Comparison of ENCODE assay signal across 17 cellular contexts in genomic region chr4:2691952-2692435, GRCh38.
DNase-seq lines count a peak whose midpoint lies in the region; ATAC-seq and TF ChIP-seq lines count a peak whose summit lies in the region.
"Had no signal": no experiment of that assay in that cellular context is flagged by ENCODE, and none has a peak within 500 bp of the region (broad histone marks: within the 10 kb centered on the region; RNA-seq: fewer than 3 reads in every experiment).

No MANE protein-coding gene starts in this region.

- no peak for DNase-seq in T-helper 1 cell
- DNase-seq in GM12865 (ENCODE audit: low read depth), result peak; percentile 70
- peak; percentile 54 for DNase-seq in stimulated activated CD4-positive, alpha-beta T cell treated with anti-CD3 and anti-CD28 coated beads, Interleukin-15, amount 100 ng/mL, for 24 hours
- no peak for DNase-seq in effector CD8-positive, alpha-beta T cell (lab: John Stamatoyannopoulos, UW)
- DNase-seq in occipital lobe (lab: John Stamatoyannopoulos, UW), result no peak
- no peak for DNase-seq in RKO (ENCODE audit: low spot score)
- DNase-seq: C1 segment of cervical spinal cord; EL; HCEC 1CT; naive thymus-derived CD8-positive, alpha-beta T cell; NCI-H2029; NCI-H510A; upper lobe of left lung had no signal

- H3K27me3 Mint-ChIP-seq in T-helper 1 cell treated with Interleukin-12 subunit alpha and Interleukin-12 subunit beta and Interleukin-4 antibody, amounts not matched to agents 30 μg/mL and 1 μg/mL, for 36 hours (ENCODE audit: low read depth), result no peaks in the 10 kb centered on the region
- no peaks in the 10 kb centered on the region for H3K27me3 Mint-ChIP-seq in activated T-helper 17 cell treated with anti-CD3 and anti-CD28 coated beads, Interleukin-2, amount 50 U/mL, for 72 hours
- H3K27me3 Mint-ChIP-seq: naive thymus-derived CD8-positive, alpha-beta T cell had no signal

- H3K4me1 Mint-ChIP-seq in T-helper 1 cell treated with Interleukin-12 subunit alpha and Interleukin-12 subunit beta and Interleukin-4 antibody, amounts not matched to agents 30 μg/mL and 1 μg/mL, for 36 hours (ENCODE audit: low read depth), result peaks cover 15% of the 10 kb centered on the region
- H3K4me1 Mint-ChIP-seq in activated T-helper 17 cell treated with anti-CD3 and anti-CD28 coated beads, Interleukin-2, amount 50 U/mL, for 72 hours, result peaks cover 22% of the 10 kb centered on the region

- H3K36me3 Mint-ChIP-seq in T-helper 1 cell treated with Interleukin-12 subunit alpha and Interleukin-12 subunit beta and Interleukin-4 antibody, amounts not matched to agents 30 μg/mL and 1 μg/mL, for 36 hours (ENCODE audit: low read depth), result peaks cover 54% of the 10 kb centered on the region
- H3K36me3 Mint-ChIP-seq in activated T-helper 17 cell treated with anti-CD3 and anti-CD28 coated beads, Interleukin-2, amount 50 U/mL, for 72 hours (ENCODE audit: low read depth), result peaks cover 95% of the 10 kb centered on the region

- peak overlapping the region; percentile 10 for H3K27ac Mint-ChIP-seq in T-helper 1 cell treated with Interleukin-12 subunit alpha and Interleukin-12 subunit beta and Interleukin-4 antibody, amounts not matched to agents 30 μg/mL and 1 μg/mL, for 36 hours
- H3K27ac Mint-ChIP-seq in activated T-helper 17 cell treated with anti-CD3 and anti-CD28 coated beads, Interleukin-2, amount 50 U/mL, for 72 hours, result peak overlapping the region; percentile 82

- H3K9me3 Mint-ChIP-seq in T-helper 1 cell treated with Interleukin-12 subunit alpha and Interleukin-12 subunit beta and Interleukin-4 antibody, amounts not matched to agents 30 μg/mL and 1 μg/mL, for 36 hours, result no peaks in the 10 kb centered on the region
- no peaks in the 10 kb centered on the region for H3K9me3 Mint-ChIP-seq in activated T-helper 17 cell treated with anti-CD3 and anti-CD28 coated beads, Interleukin-2, amount 50 U/mL, for 72 hours
- H3K9me3 Mint-ChIP-seq: naive thymus-derived CD8-positive, alpha-beta T cell had no signal

- H3K4me3 ChIP-seq in GM12865 (ENCODE audit: low read depth, low read length), result no peak overlapping the region
- H3K4me3 ChIP-seq: coronary artery, SJSA1, upper lobe of left lung had no signal

- ATAC-seq in activated T-helper 17 cell treated with anti-CD3 and anti-CD28 coated beads, Interleukin-2, amount 50 U/mL, for 72 hours (replicated peaks), result peak; percentile 89
- ATAC-seq: naive thymus-derived CD8-positive, alpha-beta T cell had no signal

- no peak for TF ChIP-seq CTCF in GM12865 (IDR thresholded peaks at IDR 0.05; ENCODE audit: insufficient read depth, low read depth, low read length, missing control alignments)

- H3K4me3 Mint-ChIP-seq in T-helper 1 cell treated with Interleukin-12 subunit alpha and Interleukin-12 subunit beta and Interleukin-4 antibody, amounts not matched to agents 30 μg/mL and 1 μg/mL, for 36 hours, result no peak overlapping the region
- H3K4me3 Mint-ChIP-seq in activated T-helper 17 cell treated with anti-CD3 and anti-CD28 coated beads, Interleukin-2, amount 50 U/mL, for 72 hours, result peak overlapping the region; percentile 12
- H3K4me3 Mint-ChIP-seq: naive thymus-derived CD8-positive, alpha-beta T cell had no signal

Comparison
In these comparisons a context has a peak if more than half of its experiments do, and no peak if none do; other contexts are left out.
1. DNase-seq: peak in GM12865 (single experiment) and stimulated activated CD4-positive, alpha-beta T cell treated with anti-CD3 and anti-CD28 coated beads, Interleukin-15, amount 100 ng/mL, for 24 hours (single experiment); none in T-helper 1 cell (0 of 5), effector CD8-positive, alpha-beta T cell (single experiment), occipital lobe (single experiment) and RKO (single experiment).